In the genomic region with DNA sequence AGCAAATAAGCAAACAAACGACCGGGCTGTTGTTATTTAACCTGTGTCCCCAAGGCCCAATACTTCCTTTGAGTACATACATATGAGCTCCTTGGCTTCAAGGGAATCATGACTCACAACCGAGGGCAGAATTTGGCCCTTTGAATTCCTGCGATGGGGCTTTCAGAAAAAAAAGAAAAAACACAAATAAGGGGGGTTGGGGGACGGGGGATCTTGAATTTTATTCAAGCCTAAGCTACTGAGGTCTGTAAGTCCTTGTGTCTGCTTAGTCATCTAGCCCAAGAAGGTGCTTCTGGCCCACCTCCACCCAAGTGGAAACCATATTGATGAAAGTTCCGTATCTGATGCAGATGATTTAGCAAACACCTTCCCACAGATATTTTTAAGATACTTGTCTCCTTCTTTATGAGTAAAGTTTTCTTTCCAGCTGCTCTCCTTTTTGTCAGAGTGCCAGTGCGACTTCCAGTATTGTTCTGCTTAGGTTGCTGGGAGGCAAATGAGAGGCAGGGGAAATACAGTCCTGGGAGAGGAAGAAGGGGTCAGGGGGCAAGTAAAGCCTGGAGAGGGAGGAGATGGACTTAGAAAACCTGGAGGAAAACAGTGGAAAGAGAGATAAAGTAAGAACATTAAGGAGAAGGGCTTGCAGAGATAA, we compare ENCODE assay signal across 9 cellular contexts.
DNase-seq lines count a peak whose midpoint lies in the region; ATAC-seq and TF ChIP-seq lines count a peak whose summit lies in the region.
"Had no signal": no experiment of that assay in that cellular context is flagged by ENCODE, and none has a peak within 500 bp of the region (broad histone marks: within the 10 kb centered on the region; RNA-seq: fewer than 3 reads in every experiment).

No MANE protein-coding gene starts in this region.

- no peak for TF ChIP-seq POLR2A in IMR-90 (IDR thresholded peaks at IDR 0.05; ENCODE audit: low read depth, low read length)
- TF ChIP-seq POLR2A in gastroesophageal sphincter (IDR thresholded peaks at IDR 0.05), result no peak

- TF ChIP-seq CTCF in IMR-90 (conservative IDR thresholded peaks at IDR 0.05; ENCODE audit: low read depth, low read length), result no peak
- TF ChIP-seq CTCF in neural crest cell (conservative IDR thresholded peaks at IDR 0.05), result no peak
- no peak for TF ChIP-seq CTCF in gastroesophageal sphincter (IDR thresholded peaks at IDR 0.05)

- peak overlapping the region; percentile 18 for H3K4me3 Mint-ChIP-seq in neural crest cell

- no peak for TF ChIP-seq EP300 in gastroesophageal sphincter (IDR thresholded peaks at IDR 0.05)

- WGBS in IMR-90 (ENCODE audit: extremely low coverage in 2 of 2, insufficient read length in 1 of 2), 2 experiments, result no CpG with 5 or more reads among the region's 7 CpGs
- WGBS in gastroesophageal sphincter (ENCODE audit: low coverage in 1 of 2), 2 donors, result 62 to 63% methylated on average over 5 to 7 of the region's 7 CpGs

- no peak overlapping the region for H3K56ac ChIP-seq in IMR-90 (ENCODE audit: extremely low read depth, insufficient read depth, low read length)

- no peak overlapping the region for H3K18ac ChIP-seq in IMR-90 (ENCODE audit: low read depth, low read length)

- H3K27me3 ChIP-seq in IMR-90 (ENCODE audit: control insufficient read depth, insufficient read depth, low read length) (no peaks in the 10 kb centered on the region), gastroesophageal sphincter (no peaks in the 10 kb centered on the region)

- peak overlapping the region; percentile 26 for H2AFZ ChIP-seq in IMR-90 (replicated peaks; ENCODE audit: low read length, poor library complexity)

- peak; percentile 35 for DNase-seq in EL
- peak; percentile 25 for DNase-seq in IMR-90
- peak; percentile 97 for DNase-seq in dermis blood vessel endothelial cell
- no peak for DNase-seq in neural crest cell (ENCODE audit: low read depth, low spot score)
- no peak for DNase-seq in T-helper 9 cell
- DNase-seq: NCI-H2107 had no signal

- no peak for ATAC-seq in IMR-90 (ENCODE audit: low read depth)
- no peak for ATAC-seq in gastroesophageal sphincter
- no peak for ATAC-seq in GM18873 (IDR thresholded peaks at IDR 0.05; ENCODE audit: low FRiP score, unreplicated experiment)
- no peak for ATAC-seq in HG03342 (IDR thresholded peaks at IDR 0.05; ENCODE audit: unreplicated experiment)

- H2BK120ac ChIP-seq in IMR-90 (ENCODE audit: low read depth, low read length), result no peak overlapping the region

- no peak overlapping the region for H3K4me2 ChIP-seq in IMR-90 (ENCODE audit: low read depth, low read length)

- H3K4me3 ChIP-seq in IMR-90 (ENCODE audit: insufficient read depth, low read depth, low read length) (no peak overlapping the region), gastroesophageal sphincter (no peak overlapping the region)

- H3K9me3 ChIP-seq in IMR-90 (ENCODE audit: control insufficient read depth, insufficient read depth, low read length), result no peaks in the 10 kb centered on the region
- no peaks in the 10 kb centered on the region for H3K9me3 ChIP-seq in gastroesophageal sphincter

- peaks cover 50% of the 10 kb centered on the region for H3K4me1 Mint-ChIP-seq in neural crest cell

- dilution Hi-C loops in IMR-90 (cut with HindIII; ENCODE audit: low sequenced_read_pairs, unreplicated experiment), result no loop called here

- no peak overlapping the region for H2BK5ac ChIP-seq in IMR-90 (ENCODE audit: low read depth, low read length, poor library complexity, severe bottlenecking)

- H3K9me3 Mint-ChIP-seq in neural crest cell, result no peaks in the 10 kb centered on the region

- H3K23ac ChIP-seq in IMR-90 (ENCODE audit: low read depth, low read length), result no peak overlapping the region

- POLR2A ChIA-PET in IMR-90 (lab: Charles Lee; ENCODE audit: unreplicated experiment), result no interaction called here

- H3K4me1 ChIP-seq in IMR-90 (ENCODE audit: control insufficient read depth, insufficient read depth, low read length) (no peaks in the 10 kb centered on the region), gastroesophageal sphincter (no peaks in the 10 kb centered on the region)

- H2BK15ac ChIP-seq in IMR-90 (ENCODE audit: low read depth, low read length), result no peak overlapping the region

- no peak overlapping the region for H3K14ac ChIP-seq in IMR-90 (replicated peaks; ENCODE audit: low read depth, low read length)

- intact Hi-C loops in IMR-90 (cut with micrococcal nuclease), result no loop called here

- H3K27me3 Mint-ChIP-seq in neural crest cell (ENCODE audit: low read depth), result no peaks in the 10 kb centered on the region

- H3K36me3 ChIP-seq in IMR-90 (ENCODE audit: control insufficient read depth, insufficient read depth, low read length) (no peaks in the 10 kb centered on the region), gastroesophageal sphincter (no peaks in the 10 kb centered on the region)

- no peak overlapping the region for H2BK20ac ChIP-seq in IMR-90 (ENCODE audit: low read depth, low read length)

- no peak overlapping the region for H3K9ac ChIP-seq in IMR-90 (ENCODE audit: low read depth, low read length)

- H3K4ac ChIP-seq in IMR-90 (ENCODE audit: low read depth, low read length), result no peak overlapping the region

- H2AK5ac ChIP-seq in IMR-90 (ENCODE audit: low read depth, low read length), result peak overlapping the region; percentile 56; the same call in 1 of the 2 replicates

- in situ Hi-C loops in IMR-90 (cut with MboI; ENCODE audit: low sequenced_read_pairs), result no loop called here

- H4K5ac ChIP-seq in IMR-90 (ENCODE audit: low read depth, low read length), result no peak overlapping the region

- no peaks in the 10 kb centered on the region for H4K20me1 ChIP-seq in IMR-90 (ENCODE audit: insufficient read depth, low read length)

- H2AK9ac ChIP-seq in IMR-90 (replicated peaks; ENCODE audit: low read depth, low read length, poor library complexity), result no peak overlapping the region

- 0 out of 4 replicates have a peak overlapping the region, but pooled peaks of 1 of the 2 experiments have one; percentile 28 for H4K8ac ChIP-seq in IMR-90 (ENCODE audit: low read depth in 2 of 2, low read length in 2 of 2)

- no TSS peak for BruUV-seq in IMR-90 (replicated peaks; lab: Mats Ljungman, UMichigan)

- no peak overlapping the region for H3K27ac ChIP-seq in IMR-90 (ENCODE audit: insufficient read depth, low read length)
- no peak overlapping the region for H3K27ac ChIP-seq in gastroesophageal sphincter

- peak overlapping the region; percentile 62 for H3K27ac Mint-ChIP-seq in neural crest cell (ENCODE audit: unreplicated experiment)

- no peak overlapping the region for H4K91ac ChIP-seq in IMR-90 (ENCODE audit: insufficient read depth, low read depth, low read length)

- no peaks in the 10 kb centered on the region for H3K9me1 ChIP-seq in IMR-90 (ENCODE audit: insufficient read depth, low read length)

- CTCF ChIA-PET in IMR-90 (lab: Yijun Ruan, JAX), result no interaction called here

- TF ChIP-seq RAD21 in IMR-90 (IDR thresholded peaks at IDR 0.05; ENCODE audit: low read length), result no peak

- no peaks in the 10 kb centered on the region for H3K79me1 ChIP-seq in IMR-90 (ENCODE audit: low read depth in 1 of 2, low read length in 2 of 2)

- H3K36me3 Mint-ChIP-seq in neural crest cell (ENCODE audit: low read depth), result no peaks in the 10 kb centered on the region

TF ChIP-seq in IMR-90, 13 proteins besides CTCF, POLR2A, EP300 and RAD21:
- TF ChIP-seq CEBPB (IDR thresholded peaks at IDR 0.05; ENCODE audit: low read depth, low read length), result no peak
- TF ChIP-seq, protein P1, sequence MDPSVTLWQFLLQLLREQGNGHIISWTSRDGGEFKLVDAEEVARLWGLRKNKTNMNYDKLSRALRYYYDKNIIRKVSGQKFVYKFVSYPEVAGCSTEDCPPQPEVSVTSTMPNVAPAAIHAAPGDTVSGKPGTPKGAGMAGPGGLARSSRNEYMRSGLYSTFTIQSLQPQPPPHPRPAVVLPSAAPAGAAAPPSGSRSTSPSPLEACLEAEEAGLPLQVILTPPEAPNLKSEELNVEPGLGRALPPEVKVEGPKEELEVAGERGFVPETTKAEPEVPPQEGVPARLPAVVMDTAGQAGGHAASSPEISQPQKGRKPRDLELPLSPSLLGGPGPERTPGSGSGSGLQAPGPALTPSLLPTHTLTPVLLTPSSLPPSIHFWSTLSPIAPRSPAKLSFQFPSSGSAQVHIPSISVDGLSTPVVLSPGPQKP (IDR thresholded peaks at IDR 0.05; ENCODE audit: borderline replicate concordance, low read depth, low read length), result no peak
- TF ChIP-seq MAFK (IDR thresholded peaks at IDR 0.05; ENCODE audit: low read depth, low read length), result no peak
- TF ChIP-seq BHLHE40 (IDR thresholded peaks at IDR 0.05; ENCODE audit: low read depth, low read length), result no peak

Comparison
In these comparisons a context has a peak if more than half of its experiments do, and no peak if none do; other contexts are left out.
1. DNase-seq: peak in EL (single experiment), IMR-90 (single experiment) and dermis blood vessel endothelial cell (single experiment); none in neural crest cell (single experiment) and T-helper 9 cell (single experiment).